ENCODE assay signal across 5 cellular contexts in genomic region chr11:105933666-105934065, GRCh38.
"Had no signal": no experiment of that assay in that cellular context is flagged by ENCODE, and none has a peak within 500 bp of the region (broad histone marks: within the 10 kb centered on the region; RNA-seq: fewer than 3 reads in every experiment).

No MANE protein-coding gene starts in this region.

- H3K4me3 Mint-ChIP-seq: IgD-negative memory B cell had no signal

- H3K36me3 Mint-ChIP-seq: IgD-negative memory B cell had no signal

- H3K27ac Mint-ChIP-seq: IgD-negative memory B cell had no signal

- H3K4me1 Mint-ChIP-seq: IgD-negative memory B cell had no signal

- H3K9me3 Mint-ChIP-seq: IgD-negative memory B cell had no signal

- DNase-seq: GOT3, H7, HCEC 1CT, KBM-7 had no signal
